ENCODE assay signal across 1 cellular context in the genomic region with DNA sequence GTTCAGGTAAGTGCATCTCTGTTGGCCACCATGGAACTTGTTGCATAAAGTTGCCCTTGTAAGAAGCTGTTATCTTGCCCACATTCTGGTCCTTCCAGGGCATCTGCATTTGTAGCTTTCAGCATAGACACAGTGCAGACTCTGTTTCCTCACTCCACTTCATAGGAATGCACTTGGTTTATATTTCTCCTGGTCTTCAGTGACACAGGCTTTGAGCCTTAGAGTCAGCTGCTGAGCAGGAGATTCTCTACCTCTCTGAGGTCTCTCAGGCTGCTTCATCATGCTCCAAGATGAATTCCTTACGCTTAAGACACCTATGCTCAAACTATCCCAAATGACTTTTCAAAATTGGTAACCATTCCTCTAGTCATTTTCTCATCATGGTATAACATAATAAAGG.
TF ChIP-seq lines count a peak whose summit lies in the region.

No MANE protein-coding gene starts in this region.

TF ChIP-seq in IMR-90, 13 proteins besides CTCF, POLR2A, EP300 and RAD21:
- no peak for TF ChIP-seq SMC3 (IDR thresholded peaks at IDR 0.05; ENCODE audit: low read depth, low read length)
- TF ChIP-seq, protein P1, sequence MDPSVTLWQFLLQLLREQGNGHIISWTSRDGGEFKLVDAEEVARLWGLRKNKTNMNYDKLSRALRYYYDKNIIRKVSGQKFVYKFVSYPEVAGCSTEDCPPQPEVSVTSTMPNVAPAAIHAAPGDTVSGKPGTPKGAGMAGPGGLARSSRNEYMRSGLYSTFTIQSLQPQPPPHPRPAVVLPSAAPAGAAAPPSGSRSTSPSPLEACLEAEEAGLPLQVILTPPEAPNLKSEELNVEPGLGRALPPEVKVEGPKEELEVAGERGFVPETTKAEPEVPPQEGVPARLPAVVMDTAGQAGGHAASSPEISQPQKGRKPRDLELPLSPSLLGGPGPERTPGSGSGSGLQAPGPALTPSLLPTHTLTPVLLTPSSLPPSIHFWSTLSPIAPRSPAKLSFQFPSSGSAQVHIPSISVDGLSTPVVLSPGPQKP (IDR thresholded peaks at IDR 0.05; ENCODE audit: borderline replicate concordance, low read depth, low read length), result no peak
- no peak for TF ChIP-seq RFX5 (IDR thresholded peaks at IDR 0.05; ENCODE audit: low read depth, low read length)
- no peak for TF ChIP-seq CEBPB (IDR thresholded peaks at IDR 0.05; ENCODE audit: low read depth, low read length)
- no peak for TF ChIP-seq MAZ (IDR thresholded peaks at IDR 0.05; ENCODE audit: borderline replicate concordance, low read depth, low read length)
- TF ChIP-seq, protein P2, sequence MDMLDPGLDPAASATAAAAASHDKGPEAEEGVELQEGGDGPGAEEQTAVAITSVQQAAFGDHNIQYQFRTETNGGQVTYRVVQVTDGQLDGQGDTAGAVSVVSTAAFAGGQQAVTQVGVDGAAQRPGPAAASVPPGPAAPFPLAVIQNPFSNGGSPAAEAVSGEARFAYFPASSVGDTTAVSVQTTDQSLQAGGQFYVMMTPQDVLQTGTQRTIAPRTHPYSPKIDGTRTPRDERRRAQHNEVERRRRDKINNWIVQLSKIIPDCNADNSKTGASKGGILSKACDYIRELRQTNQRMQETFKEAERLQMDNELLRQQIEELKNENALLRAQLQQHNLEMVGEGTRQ (IDR thresholded peaks at IDR 0.05; ENCODE audit: low read depth, low read length), result no peak
- TF ChIP-seq RCOR1 (IDR thresholded peaks at IDR 0.05; ENCODE audit: insufficient replicate concordance, low read length), result no peak
- no peak for TF ChIP-seq BHLHE40 (IDR thresholded peaks at IDR 0.05; ENCODE audit: low read depth, low read length)
- TF ChIP-seq MXI1 (IDR thresholded peaks at IDR 0.05; ENCODE audit: borderline replicate concordance, low read depth, low read length), result no peak
- no peak for TF ChIP-seq FOS (IDR thresholded peaks at IDR 0.05; ENCODE audit: low read depth, low read length)
- no peak for TF ChIP-seq NFE2L2 (IDR thresholded peaks at IDR 0.05; ENCODE audit: low read depth, low read length)
- TF ChIP-seq CHD1 (IDR thresholded peaks at IDR 0.05; ENCODE audit: low read depth, low read length), result no peak
- no peak for TF ChIP-seq MAFK (IDR thresholded peaks at IDR 0.05; ENCODE audit: low read depth, low read length)
